Comparison of ENCODE assay signal across 8 cellular contexts in genomic region chr4:80215449-80216052, GRCh38. TPM values are rescaled to one million over a fixed set of nuclear protein-coding genes. Genes with fewer than 3 reads are reported as not detected.
DNase-seq lines count a peak whose midpoint lies in the region; ATAC-seq and TF ChIP-seq lines count a peak whose summit lies in the region.

No MANE protein-coding gene starts in this region.

- intact Hi-C loops in Panc1 (cut with micrococcal nuclease; ENCODE audit: unreplicated experiment) (loop anchor here (5.0 to 10.0 kb wide), 2 partner anchors 301 to 1263 kb away; no protein-coding TSS in a partner anchor), esophagus muscularis mucosa (cut with DNase I) (no loop called here), sciatic nerve (cut with DNase I) (no loop called here)

- in situ Hi-C loops in Panc1 (cut with HindIII; ENCODE audit: low pct_unique_long_range_greater_than_20kb, low sequenced_read_pairs) = no loop called here

- H3K4me1 ChIP-seq in Panc1 (ENCODE audit: control insufficient read depth, insufficient read depth, low read length) (no peaks in the 10 kb centered on the region), esophagus muscularis mucosa (peaks cover 3 to 21% (median 12%) of the 10 kb centered on the region in 4 donors)

- H3K27me3 ChIP-seq in Panc1 (ENCODE audit: control insufficient read depth, insufficient read depth, low read length) = no peaks in the 10 kb centered on the region
- no peaks in the 10 kb centered on the region for H3K27me3 ChIP-seq in esophagus muscularis mucosa

- WGBS in esophagus muscularis mucosa = 8% methylated on average over 5 of the region's 5 CpGs

- no peak for TF ChIP-seq EP300 in esophagus muscularis mucosa (IDR thresholded peaks at IDR 0.05)

- POLR2A ChIA-PET in Panc1 (lab: Charles Lee) = no interaction called here
- POLR2A ChIA-PET in HEK293T (lab: Yijun Ruan, JAX) = no interaction called here

- no peaks in the 10 kb centered on the region for H3K9me3 ChIP-seq in Panc1 (ENCODE audit: control insufficient read depth, insufficient read depth, low read depth, low read length)
- no peaks in the 10 kb centered on the region for H3K9me3 ChIP-seq in esophagus muscularis mucosa

- H3K4me3 ChIP-seq in Panc1 (ENCODE audit: low read depth in 2 of 2, low read length in 2 of 2) (no peak overlapping the region), esophagus muscularis mucosa (peak overlapping the region in 1 of 4 donors; percentile 4)

- no TSS peak for BruUV-seq in Panc1 (replicated peaks; lab: Mats Ljungman, UMichigan)

- H3K36me3 ChIP-seq in Panc1 (ENCODE audit: control insufficient read depth, insufficient read depth, low read length) (no peaks in the 10 kb centered on the region), esophagus muscularis mucosa (no peaks in the 10 kb centered on the region)

- ATAC-seq in HG02938 (IDR thresholded peaks at IDR 0.05; ENCODE audit: unreplicated experiment) = peak; percentile 49
- ATAC-seq in Panc1 = no peak
- ATAC-seq in sciatic nerve = peak; percentile 57

- CTCF ChIA-PET in Panc1 (lab: Charles Lee) (interaction anchor here (0.7 kb wide), 1 partner anchor 29 kb away, joined by 3 read pairs; no protein-coding TSS in a partner anchor), HEK293T (lab: Yijun Ruan, JAX) (interaction anchor here (0.7 kb wide), 1 partner anchor 92 kb away, joined by 5 read pairs; no protein-coding TSS in a partner anchor)

- TF ChIP-seq CTCF in Panc1 (IDR thresholded peaks at IDR 0.05) = peak; percentile 58; the same call in 1 of the 2 replicates
- TF ChIP-seq CTCF in esophagus muscularis mucosa (IDR thresholded peaks at IDR 0.05) = peak; percentile 76 to 83 (median 79)

- H3K27ac ChIP-seq in Panc1 (ENCODE audit: low read length) (no peak overlapping the region), esophagus muscularis mucosa (replicated peaks in 1 of 4) (peak overlapping the region in 2 of 4 donors; percentile 16 to 41)

- TF ChIP-seq POLR2A in esophagus muscularis mucosa (IDR thresholded peaks at IDR 0.05; ENCODE audit: low read depth) = no peak

- peak; percentile 31 for DNase-seq in DMS114 treated with DMSO at 0.1 percent for 48 hours (lab: John Stamatoyannopoulos, UW; ENCODE audit: unreplicated experiment)
- DNase-seq in Panc1 (ENCODE audit: low read depth, low spot score) = no peak
- DNase-seq in esophagus muscularis mucosa (ENCODE audit: extremely low spot score) = no peak
- no peak for DNase-seq in sciatic nerve (ENCODE audit: low spot score)
- no peak for DNase-seq in activated CD4-positive, alpha-beta T cell treated with anti-CD3 and anti-CD28 coated beads for 4 hours
- DNase-seq in hypothalamus (lab: John Stamatoyannopoulos, UW) = no peak
- DNase-seq in HEK293T (ENCODE audit: extremely low spot score) = no peak

TF ChIP-seq in HEK293T, 16 proteins besides CTCF, POLR2A, EP300 and RAD21:
- TF ChIP-seq BHLHE40 (IDR thresholded peaks at IDR 0.05; ENCODE audit: borderline replicate concordance) (no peak), SUZ12 (IDR thresholded peaks at IDR 0.05) (no peak), FOXK2 (IDR thresholded peaks at IDR 0.05) (no peak), PKNOX1 (IDR thresholded peaks at IDR 0.05) (no peak), ARNT (IDR thresholded peaks at IDR 0.05) (no peak), TARDBP (IDR thresholded peaks at IDR 0.05) (no peak), ZNF384 (IDR thresholded peaks at IDR 0.05) (no peak), CTBP1 (IDR thresholded peaks at IDR 0.05; ENCODE audit: borderline replicate concordance) (no peak), SP1 (IDR thresholded peaks at IDR 0.05) (no peak), NFRKB (IDR thresholded peaks at IDR 0.05) (no peak)
TF ChIP-seq in HEK293T: peak in this region for 0.

RNA-seq across cellular contexts. Expression of gene PRDM8, which starts 18.2 kb away (rescaled TPM):
- total RNA-seq in Panc1 (2021; ENCODE audit: unreplicated experiment) (5.3 TPM), esophagus muscularis mucosa (10 to 100 TPM; 24.1 to 63.5 (median 34.3) TPM), sciatic nerve (8.0 TPM)
- 3.1 TPM for polyA plus RNA-seq in Panc1 (2012; ENCODE audit: insufficient read length)

RNA-seq across cellular contexts. Expression of gene FGF5, which starts 50.9 kb away (rescaled TPM):
- 1.3 TPM for total RNA-seq in Panc1 (2021; ENCODE audit: unreplicated experiment)
- 0.19 TPM for polyA plus RNA-seq in Panc1 (2012; ENCODE audit: insufficient read length)
- 1 to 10 TPM; 1.2 to 4.2 (median 2.0) TPM for total RNA-seq in esophagus muscularis mucosa
- 0.31 TPM for total RNA-seq in sciatic nerve
